ENCODE assay signal across 12 cellular contexts in genomic region chr16:48862087-48862532, GRCh38.
DNase-seq lines count a peak whose midpoint lies in the region; ATAC-seq and TF ChIP-seq lines count a peak whose summit lies in the region.
"Had no signal": no experiment of that assay in that cellular context is flagged by ENCODE, and none has a peak within 500 bp of the region (broad histone marks: within the 10 kb centered on the region; RNA-seq: fewer than 3 reads in every experiment).

No MANE protein-coding gene starts in this region.

- H3K27ac ChIP-seq in OCI-LY1 (ENCODE audit: low read depth, low read length, poor library complexity, severe bottlenecking) (no peak overlapping the region), smooth muscle cell (ENCODE audit: low read depth) (no peak overlapping the region)
- H3K27ac ChIP-seq: psoas muscle had no signal

- H3K9ac ChIP-seq in OCI-LY1 (ENCODE audit: low read length), result no peak overlapping the region
- no peak overlapping the region for H3K9ac ChIP-seq in smooth muscle cell (ENCODE audit: low read depth)

- 24% methylated on average over 9 of the region's 9 CpGs for WGBS in smooth muscle cell (ENCODE audit: low lambda C conversion rate)

- H4K20me1 ChIP-seq in OCI-LY1 (ENCODE audit: insufficient read depth, low read length) (no peaks in the 10 kb centered on the region), smooth muscle cell (ENCODE audit: low read depth) (no peaks in the 10 kb centered on the region)

- TF ChIP-seq CTCF in GM12875 (IDR thresholded peaks at IDR 0.05; ENCODE audit: borderline replicate concordance, insufficient read depth, low read depth, low read length) (0 out of 2 replicates have a peak, but pooled peaks have one; percentile 12), OCI-LY1 (IDR thresholded peaks at IDR 0.05; ENCODE audit: low read length) (peak; percentile 22; the same call in 1 of the 2 replicates), fibroblast of mammary gland (conservative IDR thresholded peaks at IDR 0.05; ENCODE audit: control insufficient read depth, insufficient read depth, low read depth, low read length) (peak; percentile 43), smooth muscle cell (IDR thresholded peaks at IDR 0.05; ENCODE audit: borderline replicate concordance, insufficient read depth, poor library complexity, severe bottlenecking) (peak; percentile 35)

- no peaks in the 10 kb centered on the region for H3K4me1 ChIP-seq in OCI-LY1 (ENCODE audit: insufficient read depth, low read length, severe bottlenecking)
- H3K4me1 ChIP-seq in smooth muscle cell (ENCODE audit: low read depth), result no peaks in the 10 kb centered on the region
- H3K4me1 ChIP-seq: psoas muscle had no signal

- H3K9me3 ChIP-seq in OCI-LY1 (ENCODE audit: low read length) (no peaks in the 10 kb centered on the region), smooth muscle cell (replicated peaks; ENCODE audit: low read depth) (no peaks in the 10 kb centered on the region)
- H3K9me3 ChIP-seq: psoas muscle had no signal

- H3K79me2 ChIP-seq in OCI-LY1 (ENCODE audit: insufficient read depth, low read length), result no peaks in the 10 kb centered on the region
- no peaks in the 10 kb centered on the region for H3K79me2 ChIP-seq in smooth muscle cell (ENCODE audit: low read depth)

- H3K4me3 ChIP-seq in GM12875 (ENCODE audit: low read depth, low read length) (no peak overlapping the region), OCI-LY1 (ENCODE audit: low read depth, low read length, poor library complexity, severe bottlenecking) (no peak overlapping the region), fibroblast of mammary gland (ENCODE audit: control insufficient read depth, low read depth, low read length) (no peak overlapping the region), smooth muscle cell (no peak overlapping the region)
- H3K4me3 ChIP-seq: psoas muscle had no signal

- peak; percentile 86 for DNase-seq in fibroblast of mammary gland (ENCODE audit: low read depth)
- DNase-seq in smooth muscle cell (lab: John Stamatoyannopoulos, UW; ENCODE audit: unreplicated experiment), result no peak
- no peak for DNase-seq in SKM-1 (lab: John Stamatoyannopoulos, UW; ENCODE audit: unreplicated experiment)
- DNase-seq in hypothalamus (lab: John Stamatoyannopoulos, UW), result no peak
- DNase-seq: activated CD4-positive, alpha-beta T cell treated with anti-CD3 and anti-CD28 coated beads, Interleukin-2, amount 50 U/mL, for 1 hour; effector memory CD4-positive, alpha-beta T cell; NCI-H1694 treated with DMSO at 0.1 percent for 48 hours; psoas muscle; SIG-M5 had no signal

- H3F3A ChIP-seq in OCI-LY1 (ENCODE audit: insufficient read depth, low read length) (no peaks in the 10 kb centered on the region), smooth muscle cell (ENCODE audit: low read depth) (no peaks in the 10 kb centered on the region)

- no peaks in the 10 kb centered on the region for H3K27me3 ChIP-seq in OCI-LY1 (ENCODE audit: insufficient read depth, low read length)
- H3K27me3 ChIP-seq in smooth muscle cell (ENCODE audit: low read depth), result no peaks in the 10 kb centered on the region

- ATAC-seq in HG03280 (IDR thresholded peaks at IDR 0.05; ENCODE audit: unreplicated experiment), result no peak
- ATAC-seq: psoas muscle had no signal

- H3K9me2 ChIP-seq in OCI-LY1 (ENCODE audit: low read depth, low read length), result no peaks in the 10 kb centered on the region

- H3K36me3 ChIP-seq in OCI-LY1 (ENCODE audit: insufficient read depth, low read length) (no peaks in the 10 kb centered on the region), smooth muscle cell (ENCODE audit: low read depth) (no peaks in the 10 kb centered on the region)

- H3K4me2 ChIP-seq in OCI-LY1 (ENCODE audit: low read length), result no peak overlapping the region
- H3K4me2 ChIP-seq in smooth muscle cell, result no peak overlapping the region

- H2AFZ ChIP-seq in OCI-LY1 (ENCODE audit: low read length) (no peak overlapping the region), smooth muscle cell (ENCODE audit: low read depth) (no peak overlapping the region)
